ENCODE assay signal across 16 cellular contexts in the genomic region with DNA sequence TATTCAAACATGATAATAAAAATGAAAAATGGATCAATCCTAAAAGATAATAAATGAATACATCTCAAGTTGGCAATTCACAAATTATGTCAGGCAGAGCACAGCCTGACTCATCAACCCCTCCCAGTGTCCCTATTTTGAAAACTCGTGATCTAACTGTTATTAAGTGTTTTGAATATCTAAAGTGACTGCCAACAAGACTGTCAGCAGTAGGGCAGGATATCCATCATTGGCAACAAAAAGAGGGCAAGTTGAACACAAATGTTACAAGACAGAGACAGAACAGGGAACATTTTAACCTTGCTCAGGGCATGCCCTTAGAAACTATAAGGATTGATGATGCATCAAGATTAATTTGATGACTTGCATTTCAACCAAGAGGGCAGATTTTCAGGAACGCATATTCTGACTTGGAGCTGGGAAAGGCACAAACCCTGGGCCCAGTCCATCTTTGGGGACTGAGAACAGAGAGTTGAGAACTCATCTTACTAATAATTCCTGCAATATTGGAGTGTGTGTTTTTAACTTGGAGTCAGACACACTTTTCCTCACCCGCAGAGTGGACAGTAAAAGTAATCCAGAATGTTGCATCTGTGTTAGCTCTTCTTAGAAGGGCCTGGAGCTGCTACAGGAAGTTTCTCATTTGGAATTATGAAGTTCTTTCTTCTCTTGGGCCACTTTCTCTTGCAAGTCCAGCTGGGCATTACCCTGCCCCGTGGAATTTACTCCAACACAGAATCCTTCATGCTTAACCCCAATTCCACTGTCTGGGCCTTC.
DNase-seq lines count a peak whose midpoint lies in the region; ATAC-seq and TF ChIP-seq lines count a peak whose summit lies in the region.
"Had no signal": no experiment of that assay in that cellular context is flagged by ENCODE, and none has a peak within 500 bp of the region (broad histone marks: within the 10 kb centered on the region; RNA-seq: fewer than 3 reads in every experiment).

No MANE protein-coding gene starts in this region.

- H3K9me3 ChIP-seq in mammary epithelial cell (replicated peaks; ENCODE audit: insufficient read depth, low read length) = no peaks in the 10 kb centered on the region
- H3K9me3 ChIP-seq: BE2C had no signal

- BruUV-seq in mammary epithelial cell (replicated peaks; lab: Mats Ljungman, UMichigan) = no TSS peak

- intact Hi-C loops in mammary epithelial cell (cut with micrococcal nuclease) (loop anchor here (1.0 kb wide), 1 partner anchor 24 kb away; no protein-coding TSS in a partner anchor), Right ventricle myocardium superior (cut with DNase I) (no loop called here)

- in situ Hi-C loops in mammary epithelial cell (cut with MboI; ENCODE audit: low sequenced_read_pairs in 2 of 2) (no loop called here), brain microvascular endothelial cell (cut with HindIII; ENCODE audit: low pct_ligation_motif_present, low sequenced_read_pairs) (no loop called here)

- DNase-seq in ELR (ENCODE audit: low read depth) (peak; percentile 17), mammary epithelial cell (peak; percentile 50), Right ventricle myocardium superior (no peak), skeletal muscle cell (ENCODE audit: low read depth) (peak; percentile 43), OCI-M1 (lab: John Stamatoyannopoulos, UW) (no peak), brain microvascular endothelial cell (no peak)
- DNase-seq: activated CD8-positive, alpha-beta memory T cell treated with anti-CD3 and anti-CD28 coated beads for 24 hours; BE2C; DMS53; Karpas-422; NCI-H2107; occipital lobe; SIG-M5; stimulated activated CD4-positive, alpha-beta T cell treated with anti-CD3 and anti-CD28 coated beads, Interleukin-1b, Interleukin-23, amount 100 ng/mL, for 48 hours had no signal

- peak overlapping the region; percentile 53 for H2AFZ ChIP-seq in mammary epithelial cell (ENCODE audit: low read depth, low read length)

- dilution Hi-C loops in mammary epithelial cell (cut with HindIII; ENCODE audit: low sequenced_read_pairs) = no loop called here

- H3K27me3 ChIP-seq in mammary epithelial cell (ENCODE audit: insufficient read depth, low read length) (no peaks in the 10 kb centered on the region), brain microvascular endothelial cell (replicated peaks) (no peaks in the 10 kb centered on the region)
- H3K27me3 ChIP-seq: BE2C had no signal

- no peak overlapping the region for H3K4me2 ChIP-seq in mammary epithelial cell (ENCODE audit: insufficient read depth, low read depth, low read length)

- no peak overlapping the region for H3K9ac ChIP-seq in mammary epithelial cell (ENCODE audit: insufficient read depth, low read length)

- H3K4me3 ChIP-seq in mammary epithelial cell (replicated peaks in 1 of 3; ENCODE audit: insufficient read depth in 1 of 3, low read depth in 2 of 3, low read length in 3 of 3) (no peak overlapping the region), skeletal muscle cell (ENCODE audit: low read depth, low read length) (no peak overlapping the region), brain microvascular endothelial cell (ENCODE audit: low read depth, low read length) (no peak overlapping the region)

- TF ChIP-seq CTCF in mammary epithelial cell (conservative IDR thresholded peaks at IDR 0.05 in 1 of 2, IDR thresholded peaks at IDR 0.05 in 1 of 2; ENCODE audit: extremely low read depth in 1 of 2, insufficient read depth in 1 of 2, low read depth in 1 of 2, low read length in 2 of 2) = no peak
- no peak for TF ChIP-seq CTCF in brain microvascular endothelial cell (IDR thresholded peaks at IDR 0.05; ENCODE audit: low read depth, low read length, missing control alignments)

- no peaks in the 10 kb centered on the region for H4K20me1 ChIP-seq in mammary epithelial cell (ENCODE audit: insufficient read depth, low read length)

- CTCF ChIA-PET in mammary epithelial cell (lab: Charles Lee; ENCODE audit: low non-redundant PET) = no interaction called here

- H3K36me3 ChIP-seq in mammary epithelial cell (ENCODE audit: insufficient read depth, low read length) = no peaks in the 10 kb centered on the region
- H3K36me3 ChIP-seq in brain microvascular endothelial cell (replicated peaks) = no peaks in the 10 kb centered on the region
- H3K36me3 ChIP-seq: BE2C had no signal

- WGBS in mammary epithelial cell (ENCODE audit: low coverage, missing lambda C conversion rate) = 77% methylated on average over 4 of the region's 4 CpGs

- peaks cover 12% of the 10 kb centered on the region for H3K4me1 ChIP-seq in mammary epithelial cell (ENCODE audit: insufficient read depth, low read length)
- H3K4me1 ChIP-seq: BE2C had no signal

- peak overlapping the region; percentile 42 for H3K27ac ChIP-seq in mammary epithelial cell (ENCODE audit: insufficient read depth, low read depth, low read length)
- H3K27ac ChIP-seq in brain microvascular endothelial cell = no peak overlapping the region

- H3K79me2 ChIP-seq in mammary epithelial cell (ENCODE audit: insufficient read depth, low read length) = no peaks in the 10 kb centered on the region

- ATAC-seq in Right ventricle myocardium superior (ENCODE audit: poor library complexity) (peak; percentile 95), GM18868 (IDR thresholded peaks at IDR 0.05; ENCODE audit: unreplicated experiment) (no peak), HG03565 (IDR thresholded peaks at IDR 0.05; ENCODE audit: unreplicated experiment) (no peak)

Comparison
In these comparisons a context has a peak if more than half of its experiments do, and no peak if none do; other contexts are left out.
1. DNase-seq: peak in ELR (single experiment), mammary epithelial cell (single experiment) and skeletal muscle cell (single experiment); none in Right ventricle myocardium superior (single experiment), OCI-M1 (single experiment) and brain microvascular endothelial cell (single experiment).